1 cellular context compared by ENCODE assay signal in genomic region chr7:134478707-134479106, GRCh38.
TF ChIP-seq lines count a peak whose summit lies in the region.

No MANE protein-coding gene starts in this region.

TF ChIP-seq in K562, 482 proteins besides CTCF, POLR2A, EP300 and RAD21:
- no peak for TF ChIP-seq HINFP (tag; conservative IDR thresholded peaks at IDR 0.05; ENCODE audit: low read depth)
- no peak for TF ChIP-seq POLR3A (IDR thresholded peaks at IDR 0.05; ENCODE audit: borderline replicate concordance, extremely low read depth, insufficient read depth, insufficient read length)
- TF ChIP-seq ZBTB5 (IDR thresholded peaks at IDR 0.05), result no peak
- no peak for TF ChIP-seq ILK (tag; IDR thresholded peaks at IDR 0.05; ENCODE audit: borderline replicate concordance, low read depth)
- TF ChIP-seq RCOR1 (IDR thresholded peaks at IDR 0.05; ENCODE audit: borderline replicate concordance in 1 of 2, low read depth in 2 of 2, low read length in 2 of 2), result no peak
- no peak for TF ChIP-seq SRSF3 (IDR thresholded peaks at IDR 0.05; ENCODE audit: insufficient read depth, low read length)
- TF ChIP-seq ZFP1 (CRISPR knock-in tag; IDR thresholded peaks at IDR 0.05), result no peak
TF ChIP-seq in K562: peak in this region for 0.
